ENCODE assay signal across 10 cellular contexts in the genomic region with DNA sequence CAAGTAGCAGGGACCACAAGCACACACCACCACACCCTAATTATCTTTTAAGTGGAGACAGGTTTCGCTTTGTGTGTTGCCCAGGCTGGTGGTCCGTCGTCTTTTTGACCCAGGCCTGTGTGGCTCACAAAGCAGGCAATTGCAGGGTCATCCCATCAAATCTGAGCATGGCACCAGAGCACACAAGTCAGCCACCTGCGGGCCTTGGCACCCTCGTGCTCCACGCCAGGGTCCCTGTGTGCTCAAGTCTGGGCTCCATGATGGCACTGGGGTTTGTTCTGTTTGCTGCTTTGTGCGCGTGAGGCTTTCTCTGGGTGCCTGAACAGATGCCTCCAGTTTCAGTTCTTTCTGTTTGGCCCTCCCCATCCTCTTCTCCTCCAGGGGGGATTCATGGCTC. TPM values are rescaled to one million over a fixed set of nuclear protein-coding genes. Genes with fewer than 3 reads are reported as not detected.
DNase-seq lines count a peak whose midpoint lies in the region; ATAC-seq and TF ChIP-seq lines count a peak whose summit lies in the region.
"Had no signal": no experiment of that assay in that cellular context is flagged by ENCODE, and none has a peak within 500 bp of the region (broad histone marks: within the 10 kb centered on the region; RNA-seq: fewer than 3 reads in every experiment).

No MANE protein-coding gene starts in this region.

- peak overlapping the region; percentile 61 for H3K4me3 Mint-ChIP-seq in T-helper 1 cell treated with Interleukin-12 subunit alpha and Interleukin-12 subunit beta and Interleukin-4 antibody, amounts not matched to agents 30 μg/mL and 1 μg/mL, for 36 hours
- peak overlapping the region; percentile 74 to 78 for H3K4me3 Mint-ChIP-seq in effector memory CD8-positive, alpha-beta T cell

- H3K4me3 ChIP-seq in skeletal muscle satellite cell (ENCODE audit: low read length), result peak overlapping the region; percentile 19

- H3K9me3 ChIP-seq in skeletal muscle satellite cell (replicated peaks; ENCODE audit: low read length), result no peaks in the 10 kb centered on the region
- H3K9me3 ChIP-seq: thoracic aorta had no signal

- H3K4me2 ChIP-seq in skeletal muscle satellite cell (ENCODE audit: low read length), result peak overlapping the region; percentile 97

- H3K27me3 ChIP-seq in skeletal muscle satellite cell (ENCODE audit: control insufficient read depth, insufficient read depth, low read length), result no peaks in the 10 kb centered on the region

- peaks cover 4% of the 10 kb centered on the region for H3K36me3 Mint-ChIP-seq in T-helper 1 cell treated with Interleukin-12 subunit alpha and Interleukin-12 subunit beta and Interleukin-4 antibody, amounts not matched to agents 30 μg/mL and 1 μg/mL, for 36 hours (ENCODE audit: low read depth)
- peaks cover 21% of the 10 kb centered on the region for H3K36me3 Mint-ChIP-seq in effector memory CD8-positive, alpha-beta T cell (ENCODE audit: insufficient read depth)

- TF ChIP-seq POLR2A in Raji (IDR thresholded peaks at IDR 0.05; ENCODE audit: insufficient read depth, low read depth, low read length), result 0 out of 2 replicates have a peak, but pooled peaks have one; percentile 11

- H3K9ac ChIP-seq in skeletal muscle satellite cell (ENCODE audit: low read depth, low read length), result no peak overlapping the region

- H3K4me1 Mint-ChIP-seq in T-helper 1 cell treated with Interleukin-12 subunit alpha and Interleukin-12 subunit beta and Interleukin-4 antibody, amounts not matched to agents 30 μg/mL and 1 μg/mL, for 36 hours (ENCODE audit: low read depth), result peaks cover 24% of the 10 kb centered on the region
- H3K4me1 Mint-ChIP-seq in effector memory CD8-positive, alpha-beta T cell (ENCODE audit: low read depth in 2 of 2), result peaks cover 26 to 28% of the 10 kb centered on the region in 2 donors

- peaks cover 38% of the 10 kb centered on the region for H3K4me1 ChIP-seq in skeletal muscle satellite cell (ENCODE audit: control insufficient read depth, insufficient read depth, low read length)

- H3K27ac Mint-ChIP-seq in T-helper 1 cell treated with Interleukin-12 subunit alpha and Interleukin-12 subunit beta and Interleukin-4 antibody, amounts not matched to agents 30 μg/mL and 1 μg/mL, for 36 hours, result peak overlapping the region; percentile 96
- peak overlapping the region; percentile 89 to 92 for H3K27ac Mint-ChIP-seq in effector memory CD8-positive, alpha-beta T cell

- H3K9me3 Mint-ChIP-seq in T-helper 1 cell treated with Interleukin-12 subunit alpha and Interleukin-12 subunit beta and Interleukin-4 antibody, amounts not matched to agents 30 μg/mL and 1 μg/mL, for 36 hours, result no peaks in the 10 kb centered on the region
- H3K9me3 Mint-ChIP-seq in effector memory CD8-positive, alpha-beta T cell, result no peaks in the 10 kb centered on the region

- no peaks in the 10 kb centered on the region for H3K27me3 Mint-ChIP-seq in T-helper 1 cell treated with Interleukin-12 subunit alpha and Interleukin-12 subunit beta and Interleukin-4 antibody, amounts not matched to agents 30 μg/mL and 1 μg/mL, for 36 hours (ENCODE audit: low read depth)
- H3K27me3 Mint-ChIP-seq in effector memory CD8-positive, alpha-beta T cell, result no peaks in the 10 kb centered on the region

- DNase-seq in T-helper 1 cell (no peak), NCI-H774 (lab: John Stamatoyannopoulos, UW) (no peak), NCI-H446 (lab: John Stamatoyannopoulos, UW) (no peak), NCI-H510A (lab: John Stamatoyannopoulos, UW) (no peak)
- DNase-seq in effector memory CD8-positive, alpha-beta T cell, result no peak

- no peak for ATAC-seq in effector memory CD8-positive, alpha-beta T cell (replicated peaks)

- H3K36me3 ChIP-seq in skeletal muscle satellite cell (ENCODE audit: insufficient read depth, low read length), result peaks cover 22% of the 10 kb centered on the region

RNA-seq across cellular contexts. Expression of a gene that starts 2.4 kb away (rescaled TPM):
- 48.9 and 51.5 TPM in 2 replicates for total RNA-seq in skeletal muscle satellite cell (2012; rRNA removed)

RNA-seq across cellular contexts. Expression of a gene that starts 35.1 kb away (rescaled TPM):
- not detected in 2 replicates for total RNA-seq in skeletal muscle satellite cell (2012; rRNA removed)
- total RNA-seq: lung microvascular endothelial cell had no signal

RNA-seq across cellular contexts. Expression of a gene that starts 41.7 kb away (rescaled TPM):
- 0.44 and 1.8 TPM in 2 replicates for total RNA-seq in skeletal muscle satellite cell (2012; rRNA removed)

RNA-seq across cellular contexts. Expression of a gene that starts 44.6 kb away (rescaled TPM):
- 16.0 and 22.7 TPM in 2 replicates for total RNA-seq in skeletal muscle satellite cell (2012; rRNA removed)
